8 cellular contexts compared by ENCODE assay signal in the genomic region with DNA sequence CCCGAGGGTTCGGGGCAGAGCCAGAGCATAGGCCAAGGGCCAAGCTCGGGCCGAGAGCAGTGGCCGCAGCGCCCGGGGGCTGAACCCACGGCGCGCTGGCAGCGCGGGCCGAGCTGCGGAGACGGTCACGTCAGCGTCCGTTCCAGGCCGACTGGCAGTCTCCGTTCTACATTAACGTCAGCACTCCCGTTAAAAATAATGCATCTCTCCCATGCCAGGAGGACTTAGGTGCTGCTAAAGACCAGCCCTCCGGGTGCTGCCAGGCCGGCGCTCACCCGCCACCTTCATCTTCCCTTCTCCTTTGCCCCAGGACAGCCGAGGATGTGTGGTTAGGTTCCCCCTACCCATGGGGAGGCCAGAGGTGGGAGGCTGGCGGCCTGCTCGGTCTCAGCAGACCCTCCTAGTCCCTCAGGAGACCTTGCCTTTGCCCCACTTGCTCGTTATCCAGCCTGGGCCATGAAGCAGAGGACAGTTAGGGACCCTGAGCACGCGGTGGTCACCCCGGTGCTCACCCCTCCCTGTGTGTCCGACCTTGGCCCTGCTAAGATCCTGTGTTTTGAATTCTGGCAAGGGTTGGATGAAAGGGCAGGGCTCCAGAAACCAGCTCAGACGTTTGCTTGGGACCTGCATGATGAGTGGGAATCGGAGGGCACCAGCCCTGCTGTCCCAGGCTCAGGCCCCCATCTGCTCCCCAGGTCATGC. TPM values are rescaled to one million over a fixed set of nuclear protein-coding genes. Genes with fewer than 3 reads are reported as not detected.
DNase-seq lines count a peak whose midpoint lies in the region; ATAC-seq and TF ChIP-seq lines count a peak whose summit lies in the region.

No MANE protein-coding gene starts in this region.

- CTCF ChIA-PET in activated CD8-positive, alpha-beta T cell treated with anti-CD3 and anti-CD28 coated beads for 36 hours (lab: Charles Lee): interaction anchor here (0.6 to 20.7 kb wide), 5 partner anchors 9 to 39 kb away, joined by 3 to 458 read pairs (median 6); a partner anchor contains a TSS

- intact Hi-C loops in activated CD8-positive, alpha-beta T cell treated with anti-CD3 and anti-CD28 coated beads for 36 hours (cut with micrococcal nuclease): no loop called here

- H3K4me3 Mint-ChIP-seq in activated naive CD4-positive, alpha-beta T cell treated with anti-CD3 and anti-CD28 coated beads, Interleukin-2, amount 50 U/mL, for 24 hours: peak overlapping the region; percentile 92
- peak overlapping the region; percentile 88 for H3K4me3 Mint-ChIP-seq in activated CD8-positive, alpha-beta T cell treated with anti-CD3 and anti-CD28 coated beads for 36 hours
- H3K4me3 Mint-ChIP-seq in progenitor cell of endocrine pancreas (ENCODE audit: low read depth): peak overlapping the region; percentile 84

- POLR2A ChIA-PET in activated CD8-positive, alpha-beta T cell treated with anti-CD3 and anti-CD28 coated beads for 36 hours (lab: Charles Lee): interaction anchor here (1.0 to 2.3 kb wide), 7 partner anchors 9 to 448 kb away, joined by 3 to 11 read pairs (median 5); a partner anchor contains a TSS

- no peak for DNase-seq in activated naive CD4-positive, alpha-beta T cell treated with anti-CD3 and anti-CD28 coated beads, Interleukin-2, amount 50 U/mL, for 16 hours
- peak; percentile 27 for DNase-seq in activated CD8-positive, alpha-beta T cell treated with anti-CD3 and anti-CD28 coated beads for 36 hours
- peak; percentile 55 for DNase-seq in germinal center (ENCODE audit: low spot score)
- DNase-seq in progenitor cell of endocrine pancreas (ENCODE audit: low spot score, unreplicated experiment): no peak
- DNase-seq in NK-92 (lab: John Stamatoyannopoulos, UW; ENCODE audit: unreplicated experiment): no peak

- ATAC-seq in HG03175 (IDR thresholded peaks at IDR 0.05; ENCODE audit: unreplicated experiment) (peak; percentile 17), GM18861 (IDR thresholded peaks at IDR 0.05; ENCODE audit: unreplicated experiment) (no peak)
- ATAC-seq in activated CD8-positive, alpha-beta T cell treated with anti-CD3 and anti-CD28 coated beads for 36 hours: peak; percentile 11

- peak overlapping the region; percentile 93 for H3K27ac Mint-ChIP-seq in activated naive CD4-positive, alpha-beta T cell treated with anti-CD3 and anti-CD28 coated beads, Interleukin-2, amount 50 U/mL, for 24 hours
- peak overlapping the region; percentile 87 for H3K27ac Mint-ChIP-seq in activated CD8-positive, alpha-beta T cell treated with anti-CD3 and anti-CD28 coated beads for 36 hours
- peak overlapping the region; percentile 73 for H3K27ac Mint-ChIP-seq in progenitor cell of endocrine pancreas

- peaks cover 1% of the 10 kb centered on the region for H3K27me3 Mint-ChIP-seq in activated naive CD4-positive, alpha-beta T cell treated with anti-CD3 and anti-CD28 coated beads, Interleukin-2, amount 50 U/mL, for 24 hours
- H3K27me3 Mint-ChIP-seq in activated CD8-positive, alpha-beta T cell treated with anti-CD3 and anti-CD28 coated beads for 36 hours: peaks cover 10% of the 10 kb centered on the region
- peaks cover 8% of the 10 kb centered on the region for H3K27me3 Mint-ChIP-seq in progenitor cell of endocrine pancreas

- no peak for TF ChIP-seq CTCF in activated CD8-positive, alpha-beta T cell treated with anti-CD3 and anti-CD28 coated beads for 36 hours (IDR thresholded peaks at IDR 0.05)
- no peak for TF ChIP-seq CTCF in progenitor cell of endocrine pancreas (IDR thresholded peaks at IDR 0.05; ENCODE audit: unreplicated experiment)

- H3K4me1 Mint-ChIP-seq in activated naive CD4-positive, alpha-beta T cell treated with anti-CD3 and anti-CD28 coated beads, Interleukin-2, amount 50 U/mL, for 24 hours: peaks cover 35% of the 10 kb centered on the region
- peaks cover 37% of the 10 kb centered on the region for H3K4me1 Mint-ChIP-seq in activated CD8-positive, alpha-beta T cell treated with anti-CD3 and anti-CD28 coated beads for 36 hours (ENCODE audit: low read depth)
- H3K4me1 Mint-ChIP-seq in progenitor cell of endocrine pancreas (ENCODE audit: low read depth): peaks cover 16% of the 10 kb centered on the region

- no peaks in the 10 kb centered on the region for H3K36me3 Mint-ChIP-seq in activated naive CD4-positive, alpha-beta T cell treated with anti-CD3 and anti-CD28 coated beads, Interleukin-2, amount 50 U/mL, for 24 hours
- H3K36me3 Mint-ChIP-seq in activated CD8-positive, alpha-beta T cell treated with anti-CD3 and anti-CD28 coated beads for 36 hours (ENCODE audit: low read depth): peaks cover 10% of the 10 kb centered on the region
- peaks cover under 1% of the 10 kb centered on the region for H3K36me3 Mint-ChIP-seq in progenitor cell of endocrine pancreas (ENCODE audit: insufficient read depth)

- H3K9me3 Mint-ChIP-seq in activated naive CD4-positive, alpha-beta T cell treated with anti-CD3 and anti-CD28 coated beads, Interleukin-2, amount 50 U/mL, for 24 hours: no peaks in the 10 kb centered on the region
- no peaks in the 10 kb centered on the region for H3K9me3 Mint-ChIP-seq in activated CD8-positive, alpha-beta T cell treated with anti-CD3 and anti-CD28 coated beads for 36 hours
- no peaks in the 10 kb centered on the region for H3K9me3 Mint-ChIP-seq in progenitor cell of endocrine pancreas (ENCODE audit: low read depth)

RNA-seq across cellular contexts. Expression of a gene that starts 0.6 kb away (rescaled TPM):
- total RNA-seq in activated CD8-positive, alpha-beta T cell treated with anti-CD3 and anti-CD28 coated beads for 36 hours: 10 to 100 TPM; 51.7 to 54.2 TPM
- 32.4 and 35.2 TPM in 2 replicates for total RNA-seq in progenitor cell of endocrine pancreas

RNA-seq across cellular contexts. Expression of a gene that starts 6.2 kb away (rescaled TPM):
- under 1 TPM in 1 of 2 experiments, not detected in 1; 0.61 TPM for total RNA-seq in activated CD8-positive, alpha-beta T cell treated with anti-CD3 and anti-CD28 coated beads for 36 hours
- 51.3 and 58.2 TPM in 2 replicates for total RNA-seq in progenitor cell of endocrine pancreas

RNA-seq across cellular contexts. Expression of a gene that starts 25.0 kb away (rescaled TPM):
- 10 to 100 TPM; 39.4 to 39.7 TPM for total RNA-seq in activated CD8-positive, alpha-beta T cell treated with anti-CD3 and anti-CD28 coated beads for 36 hours
- total RNA-seq in progenitor cell of endocrine pancreas: 52.0 and 53.9 TPM in 2 replicates

RNA-seq across cellular contexts. Expression of a gene that starts 25.2 kb away (rescaled TPM):
- total RNA-seq in activated CD8-positive, alpha-beta T cell treated with anti-CD3 and anti-CD28 coated beads for 36 hours: 10 to 100 TPM; 51.3 to 52.6 TPM
- total RNA-seq in progenitor cell of endocrine pancreas: 11.1 and 13.9 TPM in 2 replicates

RNA-seq across cellular contexts. Expression of a gene that starts 59.9 kb away (rescaled TPM):
- total RNA-seq in activated CD8-positive, alpha-beta T cell treated with anti-CD3 and anti-CD28 coated beads for 36 hours: 10 to 100 TPM; 40.7 to 40.9 TPM
- total RNA-seq in progenitor cell of endocrine pancreas: 55.0 and 60.8 TPM in 2 replicates

Comparison
In these comparisons a context has a peak if more than half of its experiments do, and no peak if none do; other contexts are left out.
1. DNase-seq: peak in activated CD8-positive, alpha-beta T cell treated with anti-CD3 and anti-CD28 coated beads for 36 hours (single experiment) and germinal center (single experiment); none in activated naive CD4-positive, alpha-beta T cell treated with anti-CD3 and anti-CD28 coated beads, Interleukin-2, amount 50 U/mL, for 16 hours (single experiment), progenitor cell of endocrine pancreas (single experiment) and NK-92 (single experiment).
2. RNA of a gene that starts 6.2 kb away (total RNA-seq): 51.3 to 58.2 TPM in progenitor cell of endocrine pancreas; 0.61 TPM in activated CD8-positive, alpha-beta T cell treated with anti-CD3 and anti-CD28 coated beads for 36 hours; every median in the first group is over 10 times any median in the second.
3. Peak in every context shown above with its lines, with median percentiles within 50 percentile points of each other: H3K27ac Mint-ChIP-seq and H3K4me3 Mint-ChIP-seq.